In the genomic region with DNA sequence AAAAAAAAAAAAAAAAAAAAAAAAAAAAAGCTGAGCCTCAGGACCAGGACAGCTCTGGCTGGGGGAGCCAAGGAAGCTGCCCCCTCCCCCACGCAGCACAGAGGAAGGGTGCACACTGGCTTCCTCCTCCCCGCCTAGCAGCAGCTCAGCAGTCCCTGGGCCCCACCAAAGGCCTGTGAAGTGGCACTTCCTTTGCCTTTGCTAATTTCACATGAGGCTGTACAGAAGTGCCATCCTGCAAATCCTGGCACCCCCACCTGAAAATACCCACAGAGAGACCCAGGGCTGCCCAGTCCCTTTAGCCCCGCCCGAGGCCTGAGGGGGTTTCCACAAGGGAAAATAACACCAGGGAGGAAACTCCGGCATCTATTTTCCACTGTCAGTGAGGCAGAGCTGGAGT, we compare ENCODE assay signal across 7 cellular contexts. TPM values are rescaled to one million over a fixed set of nuclear protein-coding genes. Genes with fewer than 3 reads are reported as not detected.
A peak's percentile ranks its signal among the peaks of the same experiment; 100 is the strongest.
DNase-seq lines count a peak whose midpoint lies in the region; ATAC-seq, FAIRE-seq and TF ChIP-seq lines count a peak whose summit lies in the region.

No MANE protein-coding gene starts in this region.

- H3K27ac ChIP-seq in kidney (ENCODE audit: low read depth in 2 of 2, low read length in 2 of 2) (no peak overlapping the region), temporal lobe (ENCODE audit: low read depth, low read length) (peak overlapping the region; percentile 80)

- H3K4me3 ChIP-seq in kidney (ENCODE audit: low read length in 2 of 2), result no peak overlapping the region

- H3K36me3 ChIP-seq in kidney (ENCODE audit: control insufficient read depth in 1 of 2, insufficient read depth in 2 of 2, low read length in 2 of 2), result no peaks in the 10 kb centered on the region

- H3K9me3 ChIP-seq in kidney (ENCODE audit: control insufficient read depth in 1 of 2, low read length in 2 of 2), result no peaks in the 10 kb centered on the region

- H3K4me1 ChIP-seq in kidney (ENCODE audit: control insufficient read depth in 1 of 2, insufficient read depth in 1 of 2, low read depth in 1 of 2, low read length in 2 of 2), result peaks cover 11 to 37% of the 10 kb centered on the region in 2 donors

- no peak for TF ChIP-seq CTCF in kidney (IDR thresholded peaks at IDR 0.05; ENCODE audit: borderline replicate concordance, extremely low read depth, insufficient read depth)

- FAIRE-seq in kidney (lab: Jason Lieb, UNC), result no peak

- H3K9ac ChIP-seq in kidney (ENCODE audit: low read length in 2 of 2), result no peak overlapping the region

- DNase-seq in NOMO-1 (lab: John Stamatoyannopoulos, UW; ENCODE audit: unreplicated experiment in 2 of 2), result peak; percentile 34 to 56
- DNase-seq in activated T-cell treated with anti-CD3 and anti-CD28 coated beads, Interleukin-2, amount 50 U/mL, for 48 hours, result peak; percentile 50 to 63
- DNase-seq in kidney, result peak; percentile 78
- DNase-seq in NCI-H226, result no peak
- DNase-seq in COR-L47 (lab: John Stamatoyannopoulos, UW), result no peak

- no peak for ATAC-seq in HG02571 (IDR thresholded peaks at IDR 0.05; ENCODE audit: unreplicated experiment)

- intact Hi-C loops in kidney (cut with DNase I), result no loop called here

RNA-seq across cellular contexts. Expression of a gene that starts 3.9 kb away (rescaled TPM):
- 56.0 TPM for total RNA-seq in kidney
- 43.1 TPM for polyA plus RNA-seq in kidney (ENCODE audit: insufficient read depth, low read depth, low replicate concordance)
- 1.5 TPM for total RNA-seq in temporal lobe

RNA-seq across cellular contexts. Expression of a gene that starts 18.6 kb away (rescaled TPM):
- total RNA-seq in kidney (68.0 TPM), temporal lobe (11.8 TPM)
- polyA plus RNA-seq in kidney (ENCODE audit: insufficient read depth, low read depth, low replicate concordance), result 15.7 TPM

RNA-seq across cellular contexts. Expression of a gene that starts 28.5 kb away (rescaled TPM):
- total RNA-seq in kidney, result 19.5 TPM
- 17.5 TPM for polyA plus RNA-seq in kidney (ENCODE audit: insufficient read depth, low read depth, low replicate concordance)
- 9.3 TPM for total RNA-seq in temporal lobe

RNA-seq across cellular contexts. Expression of a gene that starts 39.5 kb away (rescaled TPM):
- total RNA-seq in kidney (67.6 TPM), temporal lobe (56.3 TPM)
- 23.8 TPM for polyA plus RNA-seq in kidney (ENCODE audit: insufficient read depth, low read depth, low replicate concordance)

Comparison
In these comparisons a context has a peak if more than half of its experiments do, and no peak if none do; other contexts are left out.
1. DNase-seq: peak in NOMO-1 (2 of 2), activated T-cell treated with anti-CD3 and anti-CD28 coated beads, Interleukin-2, amount 50 U/mL, for 48 hours (2 of 2) and kidney (single experiment); none in NCI-H226 (single experiment) and COR-L47 (single experiment).
2. RNA of a gene that starts 3.9 kb away (total RNA-seq): 56.0 TPM in kidney (single experiment); 1.5 TPM in temporal lobe (single experiment); every median in the first group is over 10 times any median in the second.